ENCODE assay signal across 1 cellular context in the genomic region with DNA sequence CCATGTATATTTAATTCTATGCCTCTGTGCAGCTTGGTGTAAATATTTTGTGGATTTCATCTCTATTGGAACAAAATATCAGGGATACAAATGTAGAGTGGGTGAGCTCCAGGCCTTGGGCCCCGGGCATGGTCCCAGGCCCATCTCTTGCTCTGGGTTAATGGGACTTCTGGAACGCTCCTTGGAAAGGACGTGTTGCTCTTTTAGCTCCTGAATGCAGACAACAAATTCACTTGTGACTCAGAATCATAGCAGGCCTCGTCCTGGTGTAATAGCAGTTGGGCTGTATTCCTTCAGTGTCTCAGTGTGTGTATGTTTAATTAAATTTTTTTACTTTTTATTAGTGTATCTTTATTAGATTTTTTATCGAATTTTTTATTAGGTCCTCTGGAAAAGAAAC.
TF ChIP-seq lines count a peak whose summit lies in the region.

No MANE protein-coding gene starts in this region.

TF ChIP-seq in HepG2, 621 proteins besides CTCF, POLR2A, EP300 and RAD21 (continued from another document):
- TF ChIP-seq, protein P1, sequence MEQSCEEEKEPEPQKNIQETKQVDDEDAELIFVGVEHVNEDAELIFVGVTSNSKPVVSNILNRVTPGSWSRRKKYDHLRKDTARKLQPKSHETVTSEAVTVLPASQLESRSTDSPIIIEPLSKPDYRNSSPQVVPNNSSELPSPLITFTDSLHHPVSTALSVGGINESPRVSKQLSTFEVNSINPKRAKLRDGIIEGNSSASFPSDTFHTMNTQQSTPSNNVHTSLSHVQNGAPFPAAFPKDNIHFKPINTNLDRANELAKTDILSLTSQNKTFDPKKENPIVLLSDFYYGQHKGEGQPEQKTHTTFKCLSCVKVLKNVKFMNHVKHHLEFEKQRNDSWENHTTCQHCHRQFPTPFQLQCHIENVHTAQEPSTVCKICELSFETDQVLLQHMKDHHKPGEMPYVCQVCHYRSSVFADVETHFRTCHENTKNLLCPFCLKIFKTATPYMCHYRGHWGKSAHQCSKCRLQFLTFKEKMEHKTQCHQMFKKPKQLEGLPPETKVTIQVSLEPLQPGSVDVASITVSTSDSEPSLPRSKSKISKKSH (CRISPR knock-in tag; IDR thresholded peaks at IDR 0.05; ENCODE audit: borderline replicate concordance), result no peak
- TF ChIP-seq, protein P2, sequence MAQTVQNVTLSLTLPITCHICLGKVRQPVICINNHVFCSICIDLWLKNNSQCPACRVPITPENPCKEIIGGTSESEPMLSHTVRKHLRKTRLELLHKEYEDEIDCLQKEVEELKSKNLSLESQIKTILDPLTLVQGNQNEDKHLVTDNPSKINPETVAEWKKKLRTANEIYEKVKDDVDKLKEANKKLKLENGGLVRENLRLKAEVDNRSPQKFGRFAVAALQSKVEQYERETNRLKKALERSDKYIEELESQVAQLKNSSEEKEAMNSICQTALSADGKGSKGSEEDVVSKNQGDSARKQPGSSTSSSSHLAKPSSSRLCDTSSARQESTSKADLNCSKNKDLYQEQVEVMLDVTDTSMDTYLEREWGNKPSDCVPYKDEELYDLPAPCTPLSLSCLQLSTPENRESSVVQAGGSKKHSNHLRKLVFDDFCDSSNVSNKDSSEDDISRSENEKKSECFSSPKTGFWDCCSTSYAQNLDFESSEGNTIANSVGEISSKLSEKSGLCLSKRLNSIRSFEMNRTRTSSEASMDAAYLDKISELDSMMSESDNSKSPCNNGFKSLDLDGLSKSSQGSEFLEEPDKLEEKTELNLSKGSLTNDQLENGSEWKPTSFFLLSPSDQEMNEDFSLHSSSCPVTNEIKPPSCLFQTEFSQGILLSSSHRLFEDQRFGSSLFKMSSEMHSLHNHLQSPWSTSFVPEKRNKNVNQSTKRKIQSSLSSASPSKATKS (CRISPR knock-in tag; IDR thresholded peaks at IDR 0.05), result no peak
- TF ChIP-seq, protein P3, sequence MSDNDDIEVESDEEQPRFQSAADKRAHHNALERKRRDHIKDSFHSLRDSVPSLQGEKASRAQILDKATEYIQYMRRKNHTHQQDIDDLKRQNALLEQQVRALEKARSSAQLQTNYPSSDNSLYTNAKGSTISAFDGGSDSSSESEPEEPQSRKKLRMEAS (IDR thresholded peaks at IDR 0.05), result no peak
- TF ChIP-seq TEAD3 (CRISPR knock-in tag; optimal IDR thresholded peaks at IDR 0.05; ENCODE audit: borderline replicate concordance), result no peak
- no peak for TF ChIP-seq ZFP36L2 (CRISPR knock-in tag; IDR thresholded peaks at IDR 0.05)
- TF ChIP-seq NFE2L1 (CRISPR knock-in tag; IDR thresholded peaks at IDR 0.05; ENCODE audit: borderline replicate concordance), result no peak
- TF ChIP-seq NR3C1 (CRISPR knock-in tag; IDR thresholded peaks at IDR 0.05), result no peak
- TF ChIP-seq ZNF136 (CRISPR knock-in tag; IDR thresholded peaks at IDR 0.05; ENCODE audit: low read depth), result no peak
- no peak for TF ChIP-seq NFKB2 (CRISPR knock-in tag; IDR thresholded peaks at IDR 0.05; ENCODE audit: borderline replicate concordance)
- TF ChIP-seq ZNF615 (CRISPR knock-in tag; IDR thresholded peaks at IDR 0.05; ENCODE audit: borderline replicate concordance), result no peak
- no peak for TF ChIP-seq SNRNP70 (IDR thresholded peaks at IDR 0.05; ENCODE audit: low read depth, low read length)
- TF ChIP-seq KLF16 (CRISPR knock-in tag; IDR thresholded peaks at IDR 0.05), result no peak
- no peak for TF ChIP-seq ZNF674 (CRISPR knock-in tag; IDR thresholded peaks at IDR 0.05; ENCODE audit: low read depth)
- TF ChIP-seq PITX1 (CRISPR knock-in tag; IDR thresholded peaks at IDR 0.05), result no peak
- TF ChIP-seq ZNF552 (CRISPR knock-in tag; IDR thresholded peaks at IDR 0.05; ENCODE audit: borderline replicate concordance), result no peak
- TF ChIP-seq SP5 (CRISPR knock-in tag; IDR thresholded peaks at IDR 0.05; ENCODE audit: borderline replicate concordance, low read depth), result no peak
- no peak for TF ChIP-seq CENPX (CRISPR knock-in tag; IDR thresholded peaks at IDR 0.05)
- no peak for TF ChIP-seq RBAK (CRISPR knock-in tag; IDR thresholded peaks at IDR 0.05)
